Comparison of ENCODE assay signal across 18 cellular contexts in genomic region chr12:116926283-116927243, GRCh38. TPM values are rescaled to one million over a fixed set of nuclear protein-coding genes. Genes with fewer than 3 reads are reported as not detected.
DNase-seq lines count a peak whose midpoint lies in the region; ATAC-seq and TF ChIP-seq lines count a peak whose summit lies in the region.
"Had no signal": no experiment of that assay in that cellular context is flagged by ENCODE, and none has a peak within 500 bp of the region (broad histone marks: within the 10 kb centered on the region; RNA-seq: fewer than 3 reads in every experiment).

No MANE protein-coding gene starts in this region.

- H3K27me3 Mint-ChIP-seq in activated naive CD8-positive, alpha-beta T cell treated with anti-CD3 and anti-CD28 coated beads, Interleukin-2, amount 10 ng/mL, durations not matched to agents 7 days and 5 days, result no peaks in the 10 kb centered on the region
- H3K27me3 Mint-ChIP-seq in activated naive CD8-positive, alpha-beta T cell treated with anti-CD3 and anti-CD28 coated beads for 36 hours, result no peaks in the 10 kb centered on the region
- H3K27me3 Mint-ChIP-seq: activated CD4-positive, alpha-beta T cell treated with anti-CD3 and anti-CD28 coated beads for 36 hours had no signal

- H3K36me3 Mint-ChIP-seq in activated naive CD8-positive, alpha-beta T cell treated with anti-CD3 and anti-CD28 coated beads, Interleukin-2, amount 10 ng/mL, durations not matched to agents 7 days and 5 days, result peaks cover 33% of the 10 kb centered on the region
- peaks cover 29% of the 10 kb centered on the region for H3K36me3 Mint-ChIP-seq in activated naive CD8-positive, alpha-beta T cell treated with anti-CD3 and anti-CD28 coated beads for 36 hours

- no peaks in the 10 kb centered on the region for H3K9me3 Mint-ChIP-seq in activated naive CD8-positive, alpha-beta T cell treated with anti-CD3 and anti-CD28 coated beads, Interleukin-2, amount 10 ng/mL, durations not matched to agents 7 days and 5 days
- H3K9me3 Mint-ChIP-seq in activated naive CD8-positive, alpha-beta T cell treated with anti-CD3 and anti-CD28 coated beads for 36 hours, result no peaks in the 10 kb centered on the region
- H3K9me3 Mint-ChIP-seq: activated T-helper 2 cell treated with anti-CD3 and anti-CD28 coated beads, Interferon-gamma antibody, Interleukin-2, Interleukin-4, amounts not matched to agents 10 μg/mL and 5 μg/mL and 100 μg/mL, durations not matched to agents 14 hours and 24 hours and 36 hours; stimulated activated effector memory CD8-positive, alpha-beta T cell treated with anti-CD3 and anti-CD28 coated beads, Interleukin-12 subunit alpha, Interleukin-12 subunit beta, amount 100 ng/mL, for 72 hours had no signal

- DNase-seq in activated naive CD8-positive, alpha-beta T cell treated with anti-CD3 and anti-CD28 coated beads, Interleukin-2, amount 10 ng/mL, durations not matched to agents 7 days and 5 days, result no peak
- no peak for DNase-seq in activated naive CD8-positive, alpha-beta T cell treated with anti-CD3 and anti-CD28 coated beads for 36 hours
- DNase-seq in medulla oblongata (ENCODE audit: extremely low spot score), result peak; percentile 14
- DNase-seq in tibial artery, result no peak
- DNase-seq in GM19238 (ENCODE audit: insufficient read length, low spot score), result no peak
- DNase-seq in cortex of kidney (lab: John Stamatoyannopoulos, UW), result no peak
- no peak for DNase-seq in HT-29 (ENCODE audit: low spot score)
- DNase-seq: activated CD4-positive, alpha-beta T cell treated with anti-CD3 and anti-CD28 coated beads for 36 hours; C1 segment of cervical spinal cord; lower lobe of right lung; NCI-H146; NCI-H526 treated with DMSO at 0.1 percent for 48 hours; pancreas; SHP77 had no signal

- TF ChIP-seq CTCF in tibial artery (IDR thresholded peaks at IDR 0.05), result no peak

- H3K27me3 ChIP-seq in tibial artery, result no peaks in the 10 kb centered on the region
- H3K27me3 ChIP-seq: pancreas had no signal

- no peak overlapping the region for H3K4me3 Mint-ChIP-seq in activated naive CD8-positive, alpha-beta T cell treated with anti-CD3 and anti-CD28 coated beads, Interleukin-2, amount 10 ng/mL, durations not matched to agents 7 days and 5 days
- H3K4me3 Mint-ChIP-seq in activated naive CD8-positive, alpha-beta T cell treated with anti-CD3 and anti-CD28 coated beads for 36 hours, result no peak overlapping the region
- H3K4me3 Mint-ChIP-seq: activated CD4-positive, alpha-beta T cell treated with anti-CD3 and anti-CD28 coated beads for 36 hours; stimulated activated effector memory CD8-positive, alpha-beta T cell treated with anti-CD3 and anti-CD28 coated beads, Interleukin-12 subunit alpha, Interleukin-12 subunit beta, amount 100 ng/mL, for 72 hours had no signal

- peak overlapping the region in 1 of 2 donors; percentile 15 for H3K4me3 ChIP-seq in tibial artery
- H3K4me3 ChIP-seq: lower lobe of right lung, pancreas had no signal

- H3K4me1 Mint-ChIP-seq in activated naive CD8-positive, alpha-beta T cell treated with anti-CD3 and anti-CD28 coated beads, Interleukin-2, amount 10 ng/mL, durations not matched to agents 7 days and 5 days, result peaks cover 53% of the 10 kb centered on the region
- peaks cover 57% of the 10 kb centered on the region for H3K4me1 Mint-ChIP-seq in activated naive CD8-positive, alpha-beta T cell treated with anti-CD3 and anti-CD28 coated beads for 36 hours

- intact Hi-C loops in tibial artery (cut with DNase I; ENCODE audit: low total_unique reads), result no loop called here

- H3K9me3 ChIP-seq in tibial artery, result no peaks in the 10 kb centered on the region
- H3K9me3 ChIP-seq: lower lobe of right lung, pancreas had no signal

- ATAC-seq in activated naive CD8-positive, alpha-beta T cell treated with anti-CD3 and anti-CD28 coated beads, Interleukin-2, amount 10 ng/mL, durations not matched to agents 7 days and 5 days (ENCODE audit: low read depth), result no peak
- ATAC-seq: activated CD4-positive, alpha-beta T cell treated with anti-CD3 and anti-CD28 coated beads for 36 hours; HepG2; lower lobe of right lung; stimulated activated effector memory CD8-positive, alpha-beta T cell treated with anti-CD3 and anti-CD28 coated beads, Interleukin-12 subunit alpha, Interleukin-12 subunit beta, amount 100 ng/mL, for 72 hours had no signal

- peaks cover 0 to 31% (median 9%) of the 10 kb centered on the region in 4 donors for H3K4me1 ChIP-seq in tibial artery
- H3K4me1 ChIP-seq: lower lobe of right lung had no signal

- peak overlapping the region; percentile 10 for H3K27ac Mint-ChIP-seq in activated naive CD8-positive, alpha-beta T cell treated with anti-CD3 and anti-CD28 coated beads, Interleukin-2, amount 10 ng/mL, durations not matched to agents 7 days and 5 days
- H3K27ac Mint-ChIP-seq in activated naive CD8-positive, alpha-beta T cell treated with anti-CD3 and anti-CD28 coated beads for 36 hours, result no peak overlapping the region
- H3K27ac Mint-ChIP-seq: activated CD4-positive, alpha-beta T cell treated with anti-CD3 and anti-CD28 coated beads for 36 hours; activated T-helper 2 cell treated with anti-CD3 and anti-CD28 coated beads, Interferon-gamma antibody, Interleukin-2, Interleukin-4, amounts not matched to agents 10 μg/mL and 5 μg/mL and 100 μg/mL, durations not matched to agents 14 hours and 24 hours and 36 hours; stimulated activated effector memory CD8-positive, alpha-beta T cell treated with anti-CD3 and anti-CD28 coated beads, Interleukin-12 subunit alpha, Interleukin-12 subunit beta, amount 100 ng/mL, for 72 hours had no signal

- POLR2A ChIA-PET in activated naive CD8-positive, alpha-beta T cell treated with anti-CD3 and anti-CD28 coated beads, Interleukin-2, amount 10 ng/mL, durations not matched to agents 7 days and 5 days (lab: Charles Lee), result no interaction called here

- H3K27ac ChIP-seq in cingulate gyrus (ENCODE audit: low read depth, low read length) (peak overlapping the region; percentile 25), tibial artery (peak overlapping the region; percentile 34 to 42)
- H3K27ac ChIP-seq: lower lobe of right lung, pancreas had no signal

- H3K36me3 ChIP-seq in tibial artery, result peaks cover 19 to 27% (median 27%) of the 10 kb centered on the region in 3 donors
- H3K36me3 ChIP-seq: pancreas had no signal

RNA-seq across cellular contexts. Expression of gene FBXW8, which starts 15.8 kb away (rescaled TPM):
- total RNA-seq in activated naive CD8-positive, alpha-beta T cell treated with anti-CD3 and anti-CD28 coated beads, Interleukin-2, amount 10 ng/mL, durations not matched to agents 7 days and 5 days, result 10 to 100 TPM; 12.0 to 14.1 TPM
- total RNA-seq in activated naive CD8-positive, alpha-beta T cell treated with anti-CD3 and anti-CD28 coated beads for 36 hours, result 1 to 10 TPM; 7.3 to 8.0 TPM
- total RNA-seq in HT-29 (2014; rRNA removed; shearing (Covaris generic)), result 10.0 and 13.1 TPM in 2 replicates

RNA-seq across cellular contexts. Expression of gene HRK, which starts 45.3 kb away (rescaled TPM):
- total RNA-seq in activated naive CD8-positive, alpha-beta T cell treated with anti-CD3 and anti-CD28 coated beads, Interleukin-2, amount 10 ng/mL, durations not matched to agents 7 days and 5 days, result not detected
- total RNA-seq in activated naive CD8-positive, alpha-beta T cell treated with anti-CD3 and anti-CD28 coated beads for 36 hours, result not detected
- not detected in 2 replicates for total RNA-seq in HT-29 (2014; rRNA removed; shearing (Covaris generic))
- total RNA-seq: activated CD4-positive, alpha-beta T cell treated with anti-CD3 and anti-CD28 coated beads for 36 hours; activated T-helper 2 cell treated with anti-CD3 and anti-CD28 coated beads, Interferon-gamma antibody, Interleukin-2, Interleukin-4, amounts not matched to agents 10 μg/mL and 5 μg/mL and 100 μg/mL, durations not matched to agents 14 hours and 24 hours and 36 hours had no signal
